9 cellular contexts compared by ENCODE assay signal in genomic region chr11:26030419-26030818, GRCh38.
"Had no signal": no experiment of that assay in that cellular context is flagged by ENCODE, and none has a peak within 500 bp of the region (broad histone marks: within the 10 kb centered on the region; RNA-seq: fewer than 3 reads in every experiment).

No MANE protein-coding gene starts in this region.

- FAIRE-seq: HTR-8/SVneo, K562 had no signal

- H3K4me3 ChIP-seq: K562 had no signal

- H3K4me2 ChIP-seq: KMS-11 had no signal

- H3K27ac ChIP-seq: HL-60, KMS-11 had no signal

- H3K9ac ChIP-seq: KMS-11 had no signal

- H3K27me3 Mint-ChIP-seq: IgD-negative memory B cell had no signal

- DNase-seq: IMR-90, Karpas-422, KBM-7, KG1 had no signal

- ATAC-seq: K562 had no signal

- H3K27ac Mint-ChIP-seq: IgD-negative memory B cell had no signal

- H3K4me3 Mint-ChIP-seq: IgD-negative memory B cell had no signal

- H3K36me3 Mint-ChIP-seq: IgD-negative memory B cell had no signal
